Comparison of ENCODE assay signal across 9 cellular contexts in genomic region chr3:129424185-129424841, GRCh38. TPM values are rescaled to one million over a fixed set of nuclear protein-coding genes. Genes with fewer than 3 reads are reported as not detected.
DNase-seq lines count a peak whose midpoint lies in the region; ATAC-seq, FAIRE-seq and TF ChIP-seq lines count a peak whose summit lies in the region.
"Had no signal": no experiment of that assay in that cellular context is flagged by ENCODE, and none has a peak within 500 bp of the region (broad histone marks: within the 10 kb centered on the region; RNA-seq: fewer than 3 reads in every experiment).

No MANE protein-coding gene starts in this region.

- peaks cover 0 to 9% (median 0%) of the 10 kb centered on the region in 11 experiments; a peak in 1 of 22 replicates for H4K20me1 ChIP-seq in BLaER1 treated with 17β-estradiol and CSF1 and Interleukin-3, amounts not matched to agents 10 nM and 100 nM
- no peaks in the 10 kb centered on the region for H4K20me1 ChIP-seq in IMR-90 (ENCODE audit: insufficient read depth, low read length)

- TF ChIP-seq RAD21 in IMR-90 (IDR thresholded peaks at IDR 0.05; ENCODE audit: low read length): no peak

- H2AK5ac ChIP-seq in IMR-90 (ENCODE audit: low read depth, low read length) (peak overlapping the region; percentile 51; the same call in 1 of the 2 replicates), trophoblast cell (ENCODE audit: low read length) (no peak overlapping the region)

- peaks cover 0 to 24% (median 9%) of the 10 kb centered on the region in 11 experiments; a peak in 12 of 22 replicates for H3K9me3 ChIP-seq in BLaER1 treated with 17β-estradiol and CSF1 and Interleukin-3, amounts not matched to agents 10 nM and 100 nM (replicated peaks in 1 of 11)
- H3K9me3 ChIP-seq in IMR-90 (ENCODE audit: control insufficient read depth, insufficient read depth, low read length): no peaks in the 10 kb centered on the region; the same call in 1 of the 2 replicates
- no peaks in the 10 kb centered on the region for H3K9me3 ChIP-seq in trophoblast cell (ENCODE audit: insufficient read depth, low read depth, low read length)
- H3K9me3 ChIP-seq: SK-N-SH had no signal

- H3K18ac ChIP-seq in IMR-90 (ENCODE audit: low read depth, low read length): peak overlapping the region; percentile 50
- no peak overlapping the region for H3K18ac ChIP-seq in trophoblast cell (ENCODE audit: low read length)

- no peak overlapping the region for H2AK9ac ChIP-seq in IMR-90 (replicated peaks; ENCODE audit: low read depth, low read length, poor library complexity)

- peaks cover 9% of the 10 kb centered on the region; the same call in 1 of the 2 replicates for H3K9me1 ChIP-seq in IMR-90 (ENCODE audit: insufficient read depth, low read length)

- ATAC-seq in GM19463 (IDR thresholded peaks at IDR 0.05; ENCODE audit: unreplicated experiment) (peak; percentile 63), IMR-90 (ENCODE audit: low read depth) (no peak)

- no peaks in the 10 kb centered on the region for H3K79me2 ChIP-seq in trophoblast cell (ENCODE audit: control insufficient read depth, insufficient read depth, low read length, poor library complexity)

- peak overlapping the region in 4 of 11 experiments; percentile 8 to 43 (median 31); a peak in 6 of 22 replicates for H3K9ac ChIP-seq in BLaER1 treated with 17β-estradiol and CSF1 and Interleukin-3, amounts not matched to agents 10 nM and 100 nM
- H3K9ac ChIP-seq in IMR-90 (ENCODE audit: low read depth, low read length) (no peak overlapping the region), trophoblast cell (ENCODE audit: low read length) (no peak overlapping the region)
- H3K9ac ChIP-seq: SK-N-SH had no signal

- H3K4me2 ChIP-seq in BLaER1 treated with 17β-estradiol and CSF1 and Interleukin-3, amounts not matched to agents 10 nM and 100 nM: peak overlapping the region; percentile 49 to 76 (median 58)
- H3K4me2 ChIP-seq in IMR-90 (ENCODE audit: low read depth, low read length) (no peak overlapping the region), trophoblast cell (ENCODE audit: low read length) (no peak overlapping the region)
- H3K4me2 ChIP-seq: SK-N-SH had no signal

- H4K12ac ChIP-seq in trophoblast cell (ENCODE audit: low read depth, low read length): no peak overlapping the region

- CTCF ChIA-PET in IMR-90 (lab: Yijun Ruan, JAX): no interaction called here

- H3K23ac ChIP-seq in IMR-90 (ENCODE audit: low read depth, low read length) (no peak overlapping the region), trophoblast cell (ENCODE audit: low read length) (no peak overlapping the region)

- peak overlapping the region; percentile 60 for H3K4ac ChIP-seq in IMR-90 (ENCODE audit: low read depth, low read length)
- H3K4ac ChIP-seq in trophoblast cell (ENCODE audit: low read depth, low read length): no peak overlapping the region

- peaks cover 40 to 51% (median 48%) of the 10 kb centered on the region in 10 experiments for H3K4me1 ChIP-seq in BLaER1 treated with 17β-estradiol and CSF1 and Interleukin-3, amounts not matched to agents 10 nM and 100 nM
- H3K4me1 ChIP-seq in IMR-90 (ENCODE audit: control insufficient read depth, insufficient read depth, low read length): peaks cover 5% of the 10 kb centered on the region
- H3K4me1 ChIP-seq in trophoblast cell (ENCODE audit: control insufficient read depth in 1 of 2, insufficient read depth in 2 of 2, low read length in 2 of 2): peaks cover 4% of the 10 kb centered on the region in 2 experiments

- FAIRE-seq in bronchial epithelial cell (lab: Jason Lieb, UNC): no peak
- FAIRE-seq in D721Med (lab: Jason Lieb, UNC): no peak

- H3K27ac ChIP-seq in BLaER1 treated with 17β-estradiol and CSF1 and Interleukin-3, amounts not matched to agents 10 nM and 100 nM: peak overlapping the region; percentile 45 to 78 (median 66); a peak in 21 of 22 replicates
- no peak overlapping the region for H3K27ac ChIP-seq in IMR-90 (ENCODE audit: insufficient read depth, low read length)
- H3K27ac ChIP-seq in trophoblast cell (ENCODE audit: low read depth, low read length): no peak overlapping the region

- DNase-seq in IMR-90 (peak; percentile 24), bronchial epithelial cell (ENCODE audit: low read depth) (peak; percentile 67), posterior cingulate gyrus (no peak), trophoblast cell (no peak), D721Med (ENCODE audit: insufficient read length, low spot score) (no peak), NCI-H526 (lab: John Stamatoyannopoulos, UW) (no peak)
- DNase-seq: SK-N-SH had no signal

- H2BK12ac ChIP-seq in trophoblast cell (ENCODE audit: low read length): no peak overlapping the region

- H2AFZ ChIP-seq in IMR-90 (replicated peaks; ENCODE audit: low read length, poor library complexity) (peak overlapping the region; percentile 58), trophoblast cell (ENCODE audit: insufficient read depth, low read length, poor library complexity) (no peak overlapping the region)

- peak overlapping the region; percentile 21; the same call in 1 of the 2 replicates for H4K5ac ChIP-seq in IMR-90 (ENCODE audit: low read depth, low read length)

- H3K14ac ChIP-seq in IMR-90 (replicated peaks; ENCODE audit: low read depth, low read length): peak overlapping the region; percentile 71
- H3K14ac ChIP-seq in trophoblast cell (ENCODE audit: low read length): no peak overlapping the region

- H3K79me1 ChIP-seq in IMR-90 (ENCODE audit: low read depth in 1 of 2, low read length in 2 of 2): no peaks in the 10 kb centered on the region
- H3K79me1 ChIP-seq in trophoblast cell (ENCODE audit: low read length): peaks cover 3% of the 10 kb centered on the region

- H4K91ac ChIP-seq in IMR-90 (ENCODE audit: insufficient read depth, low read depth, low read length) (no peak overlapping the region; the same call in 1 of the 2 replicates), trophoblast cell (ENCODE audit: low read depth, low read length) (no peak overlapping the region)

- no CpG with 5 or more reads among the region's 4 CpGs for WGBS in IMR-90 (ENCODE audit: extremely low coverage in 2 of 2, insufficient read length in 1 of 2), 2 experiments
- WGBS in trophoblast cell (ENCODE audit: extremely low coverage, insufficient coverage, insufficient read length): no CpG with 5 or more reads among the region's 4 CpGs

- no peak overlapping the region; the same call in 1 of the 2 replicates for H2BK120ac ChIP-seq in IMR-90 (ENCODE audit: low read depth, low read length)
- no peak overlapping the region for H2BK120ac ChIP-seq in trophoblast cell (ENCODE audit: insufficient read depth, low read length, poor library complexity)

- TF ChIP-seq POLR2A in IMR-90 (IDR thresholded peaks at IDR 0.05; ENCODE audit: low read depth, low read length): no peak

- TF ChIP-seq CTCF in IMR-90 (conservative IDR thresholded peaks at IDR 0.05; ENCODE audit: low read depth, low read length) (no peak), bronchial epithelial cell (IDR thresholded peaks at IDR 0.05; ENCODE audit: insufficient read depth, low read length, severe bottlenecking) (no peak), D721Med (IDR thresholded peaks at IDR 0.05; ENCODE audit: insufficient read depth, missing control alignments) (no peak)

- H4K8ac ChIP-seq in IMR-90 (ENCODE audit: low read depth in 2 of 2, low read length in 2 of 2) (peak overlapping the region in 1 of 2 experiments; percentile 11; a peak in 2 of 4 replicates), trophoblast cell (ENCODE audit: low read depth, low read length) (no peak overlapping the region)

- no peak overlapping the region for H3K56ac ChIP-seq in IMR-90 (ENCODE audit: extremely low read depth, insufficient read depth, low read length)

- dilution Hi-C loops in IMR-90 (cut with HindIII; ENCODE audit: low sequenced_read_pairs, unreplicated experiment): no loop called here

- H2BK5ac ChIP-seq in IMR-90 (ENCODE audit: low read depth, low read length, poor library complexity, severe bottlenecking) (no peak overlapping the region), trophoblast cell (ENCODE audit: low read depth, low read length, poor library complexity) (no peak overlapping the region)

- H3K27me3 ChIP-seq in BLaER1 treated with 17β-estradiol and CSF1 and Interleukin-3, amounts not matched to agents 10 nM and 100 nM: peaks cover 0 to 16% (median 14%) of the 10 kb centered on the region in 11 experiments; a peak in 18 of 22 replicates
- H3K27me3 ChIP-seq in IMR-90 (ENCODE audit: control insufficient read depth, insufficient read depth, low read length) (no peaks in the 10 kb centered on the region), bronchial epithelial cell (ENCODE audit: control insufficient read depth, insufficient read depth, low read length) (no peaks in the 10 kb centered on the region), trophoblast cell (ENCODE audit: insufficient read depth, low read length) (no peaks in the 10 kb centered on the region)

- in situ Hi-C loops in IMR-90 (cut with MboI; ENCODE audit: low sequenced_read_pairs): no loop called here

- no peak overlapping the region for H3K4me3 ChIP-seq in BLaER1 treated with 17β-estradiol and CSF1 and Interleukin-3, amounts not matched to agents 10 nM and 100 nM
- H3K4me3 ChIP-seq in IMR-90 (ENCODE audit: insufficient read depth, low read depth, low read length) (no peak overlapping the region), bronchial epithelial cell (ENCODE audit: low read depth, low read length) (no peak overlapping the region), trophoblast cell (ENCODE audit: low read depth, low read length) (no peak overlapping the region)

- intact Hi-C loops in IMR-90 (cut with micrococcal nuclease): no loop called here
- intact Hi-C loops in posterior cingulate gyrus (cut with DNase I): no loop called here

- H2BK15ac ChIP-seq in IMR-90 (ENCODE audit: low read depth, low read length): peak overlapping the region; percentile 63; the same call in 1 of the 3 replicates

- BruUV-seq in IMR-90 (replicated peaks; lab: Mats Ljungman, UMichigan): no TSS peak

- peak overlapping the region; percentile 27; the same call in 1 of the 2 replicates for H2BK20ac ChIP-seq in IMR-90 (ENCODE audit: low read depth, low read length)

- peaks cover 0 to 5% (median under 1%) of the 10 kb centered on the region in 11 experiments; a peak in 7 of 22 replicates for H3K36me3 ChIP-seq in BLaER1 treated with 17β-estradiol and CSF1 and Interleukin-3, amounts not matched to agents 10 nM and 100 nM
- H3K36me3 ChIP-seq in IMR-90 (ENCODE audit: control insufficient read depth, insufficient read depth, low read length) (no peaks in the 10 kb centered on the region), bronchial epithelial cell (ENCODE audit: control insufficient read depth, insufficient read depth, low read length) (no peaks in the 10 kb centered on the region), trophoblast cell (ENCODE audit: control insufficient read depth in 1 of 2, insufficient read depth in 2 of 2, low read length in 2 of 2) (no peaks in the 10 kb centered on the region)

- POLR2A ChIA-PET in IMR-90 (lab: Charles Lee; ENCODE audit: unreplicated experiment): no interaction called here

RNA-seq across cellular contexts. Expression of gene EFCAB12, which starts 4.1 kb away (rescaled TPM):
- total RNA-seq in IMR-90 (2012; rRNA removed) (under 0.01 TPM in 2 replicates), bronchial epithelial cell (not detected in 2 replicates)
- polyA plus RNA-seq in IMR-90 (2012; rRNA removed): 0.09 and 0.17 TPM in 2 replicates
- polyA plus RNA-seq in IMR-90 (2012; cell fraction: cytosol; rRNA removed): 0.02 and 0.04 TPM in 2 replicates
- 0.41 and 0.62 TPM in 2 replicates for polyA plus RNA-seq in IMR-90 (2012; cell fraction: nucleus; rRNA removed; ENCODE audit: low replicate concordance)
- 0.31 and 0.39 TPM in 2 replicates for polyA plus RNA-seq in trophoblast cell (2013)

RNA-seq across cellular contexts. Expression of gene MBD4, which starts 15.4 kb away (rescaled TPM):
- total RNA-seq in IMR-90 (2012; rRNA removed): 13.8 and 22.2 TPM in 2 replicates
- polyA plus RNA-seq in IMR-90 (2012; rRNA removed): 14.9 and 15.0 TPM in 2 replicates
- 6.9 and 10.6 TPM in 2 replicates for polyA plus RNA-seq in IMR-90 (2012; cell fraction: cytosol; rRNA removed)
- polyA plus RNA-seq in IMR-90 (2012; cell fraction: nucleus; rRNA removed; ENCODE audit: low replicate concordance): 30.3 and 65.5 TPM in 2 replicates
- total RNA-seq in bronchial epithelial cell: 11.3 and 24.5 TPM in 2 replicates
- 41.3 and 44.5 TPM in 2 replicates for polyA plus RNA-seq in trophoblast cell (2013)

RNA-seq across cellular contexts. Expression of gene IFT122, which starts 15.7 kb away (rescaled TPM):
- total RNA-seq in IMR-90 (2012; rRNA removed): 27.2 and 28.0 TPM in 2 replicates
- polyA plus RNA-seq in IMR-90 (2012; rRNA removed): 16.8 and 17.1 TPM in 2 replicates
- polyA plus RNA-seq in IMR-90 (2012; cell fraction: cytosol; rRNA removed): 12.3 and 16.3 TPM in 2 replicates
- polyA plus RNA-seq in IMR-90 (2012; cell fraction: nucleus; rRNA removed; ENCODE audit: low replicate concordance): 63.8 and 113 TPM in 2 replicates
- total RNA-seq in bronchial epithelial cell: 5.9 and 10.0 TPM in 2 replicates
- 31.1 and 31.8 TPM in 2 replicates for polyA plus RNA-seq in trophoblast cell (2013)

Comparison
In these comparisons a context has a peak if more than half of its experiments do, and no peak if none do; other contexts are left out.
1. H3K27ac ChIP-seq: peak in BLaER1 treated with 17β-estradiol and CSF1 and Interleukin-3, amounts not matched to agents 10 nM and 100 nM (11 of 11); none in IMR-90 (single experiment) and trophoblast cell (single experiment).
2. H3K4me2 ChIP-seq: peak in BLaER1 treated with 17β-estradiol and CSF1 and Interleukin-3, amounts not matched to agents 10 nM and 100 nM (11 of 11); none in IMR-90 (single experiment) and trophoblast cell (single experiment).
3. DNase-seq: peak in IMR-90 (single experiment) and bronchial epithelial cell (single experiment); none in posterior cingulate gyrus (0 of 10), trophoblast cell (0 of 2), D721Med (single experiment) and NCI-H526 (0 of 2).